ENCODE assay signal across 34 cellular contexts in genomic region chr18:42548493-42548892, GRCh38.
"Had no signal": no experiment of that assay in that cellular context is flagged by ENCODE, and none has a peak within 500 bp of the region (broad histone marks: within the 10 kb centered on the region; RNA-seq: fewer than 3 reads in every experiment).

No MANE protein-coding gene starts in this region.

- H3K36me3 ChIP-seq: brain microvascular endothelial cell, Peyer's patch had no signal

- DNase-seq: activated CD4-positive, alpha-beta memory T cell treated with anti-CD3 and anti-CD28 coated beads, Interleukin-2, amount 10 ng/mL, durations not matched to agents 7 days and 5 days; activated CD4-positive, alpha-beta T cell treated with anti-CD3 and anti-CD28 coated beads for 1 hour; activated CD4-positive, alpha-beta T cell treated with anti-CD3 and anti-CD28 coated beads for 48 hours; activated CD4-positive, CD25-positive, alpha-beta regulatory T cell; activated CD8-positive, alpha-beta memory T cell treated with anti-CD3 and anti-CD28 coated beads for 24 hours; activated CD8-positive, alpha-beta memory T cell treated with anti-CD3 and anti-CD28 coated beads, Interleukin-2, amount 10 ng/mL, durations not matched to agents 7 days and 5 days; activated effector memory CD4-positive, alpha-beta T cell treated with anti-CD3 and anti-CD28 coated beads, Interleukin-2, amount 50 U/mL, for 16 hours; activated naive CD4-positive, alpha-beta T cell; activated naive CD4-positive, alpha-beta T cell treated with anti-CD3 and anti-CD28 coated beads, Interleukin-2, amount 50 U/mL, for 16 hours; activated naive CD8-positive, alpha-beta T cell treated with anti-CD3 and anti-CD28 coated beads for 36 hours; activated T-cell treated with anti-CD3 and anti-CD28 coated beads, Interleukin-2, amount 50 U/mL, for 1 hour; activated T-cell treated with anti-CD3 and anti-CD28 coated beads, Interleukin-2, amount 50 U/mL, for 72 hours; amniotic stem cell; brain microvascular endothelial cell; Karpas-422; KBM-7; NCI-H1048; NCI-H1105 treated with DMSO at 0.1 percent for 48 hours; NCI-H1436 treated with DMSO at 0.1 percent for 48 hours; NCI-H1694 treated with DMSO at 0.1 percent for 48 hours; NCI-H2029; NCI-H345; NCI-H524 treated with DMSO at 0.1 percent for 48 hours; NCI-H748 treated with DMSO at 0.1 percent for 48 hours; NK-92 treated with Interleukin-12 subunit alpha and Interleukin-12 subunit beta, amount 100 ng/mL, for 24 hours; PC-3; Peyer's patch; RPMI8226; SW 1271; T-helper 1 cell; T-helper 2 cell; T-helper 9 cell; WERI-Rb-1 had no signal

- H3K9me3 ChIP-seq: Peyer's patch had no signal

- H3K4me1 ChIP-seq: Peyer's patch had no signal

- H3K27ac ChIP-seq: brain microvascular endothelial cell, Peyer's patch, WERI-Rb-1 had no signal

- H3K4me3 ChIP-seq: Peyer's patch had no signal

- H3K27me3 ChIP-seq: brain microvascular endothelial cell, Peyer's patch had no signal

- ATAC-seq: activated CD8-positive, alpha-beta memory T cell treated with anti-CD3 and anti-CD28 coated beads, Interleukin-2, amount 10 ng/mL, durations not matched to agents 7 days and 5 days; activated T-cell treated with anti-CD3 and anti-CD28 coated beads, Interleukin-2, amount 50 U/mL, for 72 hours; activated T-helper 17 cell treated with anti-CD3 and anti-CD28 coated beads, Interleukin-2, amount 50 U/mL, for 72 hours; PC-3 had no signal
